ENCODE assay signal across 13 cellular contexts in the genomic region with DNA sequence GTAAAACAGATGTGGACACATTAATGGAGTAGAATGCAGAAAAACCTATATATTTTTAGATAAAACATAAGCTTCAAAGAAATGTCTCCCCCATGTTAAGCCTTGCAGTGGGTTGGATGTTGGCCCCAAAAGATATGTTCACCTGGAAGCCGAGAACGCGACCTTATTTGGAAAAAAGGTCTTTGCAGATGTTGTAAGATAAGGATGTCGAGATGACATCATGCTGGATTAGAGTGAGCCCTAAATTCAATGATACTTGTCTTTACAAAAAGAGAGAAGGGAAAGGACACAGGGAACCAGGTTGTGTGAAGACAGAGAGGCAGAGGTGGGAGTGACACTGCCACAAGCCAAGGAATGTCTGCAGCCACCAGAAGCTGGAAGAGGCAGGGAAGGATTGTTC.
"Had no signal": no experiment of that assay in that cellular context is flagged by ENCODE, and none has a peak within 500 bp of the region (broad histone marks: within the 10 kb centered on the region; RNA-seq: fewer than 3 reads in every experiment).

No MANE protein-coding gene starts in this region.

- H3K4me3 Mint-ChIP-seq: dendritic cell treated with granulocyte-macrophage colony-stimulating factor and Interleukin-4, amounts not matched to agents 40 ng/mL and 50 ng/mL, for 4 days; endodermal cell had no signal

- H3K9me3 ChIP-seq: right atrium auricular region, tibial nerve had no signal

- H3K36me3 ChIP-seq: brain microvascular endothelial cell, right atrium auricular region, tibial nerve had no signal

- H3K27ac ChIP-seq: brain microvascular endothelial cell, right atrium auricular region, tibial nerve, VCaP had no signal

- DNase-seq: activated CD4-positive, alpha-beta T cell treated with anti-CD3 and anti-CD28 coated beads for 48 hours; activated naive CD4-positive, alpha-beta T cell treated with anti-CD3 and anti-CD28 coated beads, Interleukin-2, amount 50 U/mL, for 16 hours; brain microvascular endothelial cell; cerebellar nuclear complex; endodermal cell; hypothalamus; kidney glomerular epithelial cell; nucleus accumbens; small intestine had no signal

- H3K9me3 Mint-ChIP-seq: dendritic cell treated with granulocyte-macrophage colony-stimulating factor and Interleukin-4, amounts not matched to agents 40 ng/mL and 50 ng/mL, for 4 days; endodermal cell had no signal

- H3K27me3 ChIP-seq: brain microvascular endothelial cell, right atrium auricular region, tibial nerve had no signal

- H3K27ac Mint-ChIP-seq: dendritic cell treated with granulocyte-macrophage colony-stimulating factor and Interleukin-4, amounts not matched to agents 40 ng/mL and 50 ng/mL, for 4 days; endodermal cell had no signal

- H3K4me3 ChIP-seq: right atrium auricular region, tibial nerve had no signal
